8 cellular contexts compared by ENCODE assay signal in the genomic region with DNA sequence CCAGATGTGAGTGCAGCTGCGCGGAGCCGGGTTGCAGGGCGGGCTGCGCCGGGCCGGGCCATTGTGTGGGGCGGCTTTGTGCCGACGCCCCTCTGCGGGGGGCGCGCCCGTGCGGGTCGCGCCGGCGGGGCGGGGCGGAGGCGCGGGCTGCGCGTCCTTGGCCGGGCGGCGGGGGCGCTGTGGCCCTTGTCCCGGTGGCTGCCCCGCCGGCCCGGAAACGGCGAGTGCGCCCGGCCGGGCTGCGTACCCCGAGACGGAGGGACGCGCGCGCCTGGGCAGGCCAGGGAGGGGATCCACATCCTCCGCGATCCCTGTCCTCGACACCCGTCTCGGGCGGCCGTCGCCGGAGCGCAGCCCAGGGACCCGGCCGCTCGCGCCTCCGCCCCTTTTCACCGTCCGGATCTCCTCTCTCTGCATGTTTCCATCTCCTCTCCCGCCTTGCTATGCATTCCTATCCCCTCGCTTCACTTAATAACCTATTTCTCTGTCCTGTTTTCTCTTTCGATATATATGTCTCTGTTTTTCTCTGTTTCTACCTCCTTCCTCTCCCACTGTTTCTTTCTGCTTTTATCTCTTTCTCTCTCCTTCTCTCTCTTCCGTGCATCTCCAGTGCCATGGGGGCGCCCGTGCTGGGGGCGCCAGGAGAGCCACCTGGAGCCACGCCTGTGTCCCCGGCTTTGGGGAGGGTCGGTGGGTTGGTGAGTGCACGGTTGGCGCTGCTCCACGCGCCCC. TPM values are rescaled to one million over a fixed set of nuclear protein-coding genes. Genes with fewer than 3 reads are reported as not detected.
DNase-seq lines count a peak whose midpoint lies in the region; ATAC-seq and TF ChIP-seq lines count a peak whose summit lies in the region.

No MANE protein-coding gene starts in this region.

- H3K79me2 ChIP-seq in mesendoderm (ENCODE audit: control insufficient read depth, insufficient read depth, low read length) = peaks cover 14% of the 10 kb centered on the region

- H2AK5ac ChIP-seq in mesendoderm (ENCODE audit: low read length) = no peak overlapping the region

- no peaks in the 10 kb centered on the region for H3K27me3 ChIP-seq in endocrine pancreas (ENCODE audit: control insufficient read depth, insufficient read depth, low read length)
- peaks cover 15% of the 10 kb centered on the region for H3K27me3 ChIP-seq in mesendoderm (ENCODE audit: insufficient read depth, low read length, poor library complexity)

- peak; percentile 29 for DNase-seq in NCI-H1436 (lab: John Stamatoyannopoulos, UW)
- no peak for DNase-seq in NCI-H1436 treated with DMSO at 0.1 percent for 48 hours (lab: John Stamatoyannopoulos, UW)
- DNase-seq in NB4 (ENCODE audit: low read depth) = peak; percentile 66
- DNase-seq in activated CD8-positive, alpha-beta memory T cell treated with anti-CD3 and anti-CD28 coated beads for 24 hours = peak; percentile 85
- DNase-seq in mesendoderm = peak; percentile 71
- peak; percentile 53 for DNase-seq in stimulated activated naive B cell treated with anti-CD40 and anti-IgM and Interleukin-4, amounts not matched to agents 10 μg/mL and 1 μg/mL and 100 μg/mL, for 72 hours

- peak overlapping the region; percentile 33 for H3K18ac ChIP-seq in mesendoderm (ENCODE audit: low read length)

- no peak for TF ChIP-seq POLR2A in NB4 (IDR thresholded peaks at IDR 0.05; ENCODE audit: extremely low read depth, insufficient read length)

- peak; percentile 45 for ATAC-seq in HG02588 (IDR thresholded peaks at IDR 0.05; ENCODE audit: unreplicated experiment)
- peak; percentile 57 to 60 for ATAC-seq in stimulated activated naive B cell treated with anti-CD40 and anti-IgM and Interleukin-4, amounts not matched to agents 10 μg/mL and 1 μg/mL and 100 μg/mL, for 72 hours (replicated peaks)

- TF ChIP-seq CTCF in NB4 (IDR thresholded peaks at IDR 0.05; ENCODE audit: low read depth, low read length) = no peak

- peak overlapping the region; percentile 80 for H3K23ac ChIP-seq in mesendoderm (ENCODE audit: low read length)

- H3K4me2 ChIP-seq in mesendoderm (ENCODE audit: low read length) = peak overlapping the region; percentile 77

- no peak overlapping the region for H3K4ac ChIP-seq in mesendoderm (ENCODE audit: low read depth, low read length)

- H3K4me1 Mint-ChIP-seq in stimulated activated naive B cell treated with anti-CD40 and anti-IgM and Interleukin-4, amounts not matched to agents 10 μg/mL and 1 μg/mL and 100 μg/mL, for 72 hours = peaks cover 21 to 51% of the 10 kb centered on the region in 2 donors

- H3K36me3 Mint-ChIP-seq in stimulated activated naive B cell treated with anti-CD40 and anti-IgM and Interleukin-4, amounts not matched to agents 10 μg/mL and 1 μg/mL and 100 μg/mL, for 72 hours = peaks cover 0 to 15% of the 10 kb centered on the region in 2 donors

- H3K4me3 Mint-ChIP-seq in stimulated activated naive B cell treated with anti-CD40 and anti-IgM and Interleukin-4, amounts not matched to agents 10 μg/mL and 1 μg/mL and 100 μg/mL, for 72 hours = peak overlapping the region; percentile 92 to 93

- peak overlapping the region; percentile 81 for H3K27ac Mint-ChIP-seq in stimulated activated naive B cell treated with anti-CD40 and anti-IgM and Interleukin-4, amounts not matched to agents 10 μg/mL and 1 μg/mL and 100 μg/mL, for 72 hours

- H3K79me1 ChIP-seq in mesendoderm (ENCODE audit: low read length) = peaks cover 13% of the 10 kb centered on the region

- H2BK120ac ChIP-seq in mesendoderm (ENCODE audit: low read depth, low read length) = no peak overlapping the region

- H3K27ac ChIP-seq in mesendoderm (ENCODE audit: low read depth, low read length) = peak overlapping the region; percentile 94

- peak overlapping the region; percentile 98 for H3K56ac ChIP-seq in mesendoderm (ENCODE audit: low read length)

- H4K8ac ChIP-seq in mesendoderm (ENCODE audit: low read depth, low read length) = no peak overlapping the region

- H3K9ac ChIP-seq in endocrine pancreas (ENCODE audit: control insufficient read depth, insufficient read depth, low read length) (peak overlapping the region; percentile 72), mesendoderm (ENCODE audit: low read length) (peak overlapping the region; percentile 91)

- no peaks in the 10 kb centered on the region for H3K27me3 Mint-ChIP-seq in stimulated activated naive B cell treated with anti-CD40 and anti-IgM and Interleukin-4, amounts not matched to agents 10 μg/mL and 1 μg/mL and 100 μg/mL, for 72 hours

- H3K36me3 ChIP-seq in endocrine pancreas (ENCODE audit: control insufficient read depth, insufficient read depth, low read length) (no peaks in the 10 kb centered on the region), mesendoderm (ENCODE audit: control insufficient read depth, insufficient read depth, low read length) (peaks cover 2% of the 10 kb centered on the region)

- H3K9me3 ChIP-seq in endocrine pancreas (ENCODE audit: control insufficient read depth, low read length) = no peaks in the 10 kb centered on the region

- H4K5ac ChIP-seq in mesendoderm (ENCODE audit: low read length) = no peak overlapping the region

- H3K9me3 Mint-ChIP-seq in stimulated activated naive B cell treated with anti-CD40 and anti-IgM and Interleukin-4, amounts not matched to agents 10 μg/mL and 1 μg/mL and 100 μg/mL, for 72 hours = no peaks in the 10 kb centered on the region

- H3K4me1 ChIP-seq in endocrine pancreas (ENCODE audit: control insufficient read depth, insufficient read depth, low read length) = no peaks in the 10 kb centered on the region
- H3K4me1 ChIP-seq in mesendoderm (ENCODE audit: control insufficient read depth, low read depth, low read length) = peaks cover 6% of the 10 kb centered on the region

- WGBS in mesendoderm (ENCODE audit: extremely low coverage, insufficient coverage, low lambda C conversion rate) = no CpG with 5 or more reads among the region's 76 CpGs

- peak overlapping the region; percentile 70 for H2BK5ac ChIP-seq in mesendoderm (ENCODE audit: low read length)

- H2BK15ac ChIP-seq in mesendoderm (replicated peaks; ENCODE audit: low read depth) = no peak overlapping the region

- H3K4me3 ChIP-seq in NB4 (ENCODE audit: low read depth, low read length) (peak overlapping the region; percentile 72), endocrine pancreas (ENCODE audit: control insufficient read depth, insufficient read depth, low read length) (peak overlapping the region; percentile 36), mesendoderm (ENCODE audit: low read length) (peak overlapping the region; percentile 83)

RNA-seq across cellular contexts. Expression of gene PFKFB3, which starts 0.8 kb away (rescaled TPM):
- polyA plus RNA-seq in mesendoderm (2013, experiment 1 of 2) = 18.7 TPM
- 18.7 TPM for polyA plus RNA-seq in mesendoderm (2013, experiment 2 of 2)
